17 cellular contexts compared by ENCODE assay signal in the genomic region with DNA sequence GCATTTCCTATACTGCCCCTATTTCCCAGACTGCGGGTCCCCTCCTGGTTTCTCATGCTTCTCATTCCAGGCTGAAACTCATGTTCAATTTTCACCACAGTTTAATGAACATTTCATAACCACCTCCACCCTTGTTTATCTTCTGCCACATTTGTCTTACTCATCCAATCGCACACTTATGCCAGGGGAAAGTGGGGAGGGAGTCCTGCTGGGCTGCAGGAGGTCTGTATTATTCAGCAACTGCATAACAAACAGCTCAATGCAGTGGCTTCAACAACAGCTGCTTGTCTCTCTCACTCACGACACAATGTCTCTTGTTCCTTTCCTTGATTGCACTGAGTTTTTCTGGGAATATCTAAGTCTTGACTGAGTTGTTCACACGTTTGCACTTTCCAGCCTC.
"Had no signal": no experiment of that assay in that cellular context is flagged by ENCODE, and none has a peak within 500 bp of the region (broad histone marks: within the 10 kb centered on the region; RNA-seq: fewer than 3 reads in every experiment).

No MANE protein-coding gene starts in this region.

- H3K9ac ChIP-seq: parathyroid adenoma had no signal

- H2AFZ ChIP-seq: parathyroid adenoma had no signal

- H3K36me3 ChIP-seq: brain microvascular endothelial cell, neutrophil, tibial nerve had no signal

- H3K4me1 ChIP-seq: foreskin keratinocyte, parathyroid adenoma, tibial nerve had no signal

- H3K79me2 ChIP-seq: parathyroid adenoma had no signal

- H3K9me3 ChIP-seq: neutrophil had no signal

- ATAC-seq: activated CD4-positive, CD25-positive, alpha-beta regulatory T cell treated with anti-CD3 and anti-CD28 coated beads, Interleukin-2, amount 50 U/mL, for 24 hours; foreskin keratinocyte; left cardiac atrium; natural killer cell; stimulated activated naive B cell treated with anti-CD40 and anti-IgM and Interleukin-4, amounts not matched to agents 10 μg/mL and 1 μg/mL and 100 μg/mL, for 72 hours had no signal

- DNase-seq: activated CD4-positive, alpha-beta T cell treated with anti-CD3 and anti-CD28 coated beads, Interleukin-2, amount 50 U/mL, for 1 hour; activated naive CD4-positive, alpha-beta T cell; brain microvascular endothelial cell; cortex of kidney; effector CD4-positive, alpha-beta T cell; foreskin keratinocyte; glutamatergic neuron; left cardiac atrium; natural killer cell; retina; stimulated activated naive B cell treated with anti-CD40 and anti-IgM and Interleukin-4, amounts not matched to agents 10 μg/mL and 1 μg/mL and 100 μg/mL, for 72 hours; T-helper 9 cell had no signal

- H3K27ac ChIP-seq: brain microvascular endothelial cell, foreskin keratinocyte, neutrophil, parathyroid adenoma, tibial nerve had no signal

- H3K4me3 ChIP-seq: lung, tibial nerve had no signal

- H3K27me3 ChIP-seq: brain microvascular endothelial cell, foreskin keratinocyte, neutrophil, tibial nerve had no signal
